In genomic region chr1:18734461-18735368, GRCh38 we compare ENCODE assay signal across 23 cellular contexts.
DNase-seq lines count a peak whose midpoint lies in the region; ATAC-seq, FAIRE-seq and TF ChIP-seq lines count a peak whose summit lies in the region.
"Had no signal": no experiment of that assay in that cellular context is flagged by ENCODE, and none has a peak within 500 bp of the region (broad histone marks: within the 10 kb centered on the region; RNA-seq: fewer than 3 reads in every experiment).

No MANE protein-coding gene starts in this region.

- H3K36me3 Mint-ChIP-seq in neural crest cell (ENCODE audit: low read depth), result no peaks in the 10 kb centered on the region
- H3K36me3 Mint-ChIP-seq: CD8-positive, alpha-beta T cell had no signal

- no peak for ATAC-seq in K562
- no peak for ATAC-seq in GM21526 (IDR thresholded peaks at IDR 0.05; ENCODE audit: low FRiP score, unreplicated experiment)
- ATAC-seq: CD8-positive, alpha-beta T cell had no signal

- H3K27ac Mint-ChIP-seq in neural crest cell (ENCODE audit: unreplicated experiment), result peak overlapping the region; percentile 90
- H3K27ac Mint-ChIP-seq: CD8-positive, alpha-beta T cell had no signal

- H3K4me3 ChIP-seq in H7 (ENCODE audit: insufficient read depth, low read depth, low read length) (no peak overlapping the region), K562 (no peak overlapping the region), spleen (no peak overlapping the region), vagina (no peak overlapping the region)
- H3K4me3 ChIP-seq: MG63 had no signal

- TF ChIP-seq EP300 in K562 (IDR thresholded peaks at IDR 0.05; ENCODE audit: low read length), result no peak

- WGBS in K562 (ENCODE audit: insufficient coverage, low coverage, missing lambda C conversion rate), result 1% methylated on average over 8 of the region's 8 CpGs
- WGBS in spleen, 5 donors, result 56 to 68% (median 61%) methylated on average over 8 of the region's 8 CpGs

- peaks cover 26% of the 10 kb centered on the region for H4K20me1 ChIP-seq in K562 (replicated peaks; ENCODE audit: control insufficient read depth, insufficient read depth, low read length)

- no peak for TF ChIP-seq RAD21 in K562 (CRISPR knock-in tag; conservative IDR thresholded peaks at IDR 0.05 in 1 of 2, IDR thresholded peaks at IDR 0.05 in 1 of 2)

- H3K4me1 Mint-ChIP-seq in neural crest cell, result peaks cover 37% of the 10 kb centered on the region

- intact Hi-C loops in K562 (cut with micrococcal nuclease), result no loop called here
- intact Hi-C loops in spleen (cut with DNase I; ENCODE audit: low total_unique reads), result no loop called here
- intact Hi-C loops in vagina (cut with DNase I), result no loop called here

- H3K4me3 Mint-ChIP-seq in neural crest cell, result no peak overlapping the region
- H3K4me3 Mint-ChIP-seq: CD8-positive, alpha-beta T cell had no signal

- H3K9ac ChIP-seq in K562 (ENCODE audit: insufficient read depth in 1 of 2, low read depth in 2 of 2, low read length in 2 of 2), result peak overlapping the region in 1 of 2 experiments; percentile 6; a peak in 1 of 4 replicates
- H3K9ac ChIP-seq: SK-N-SH had no signal

- H3K27ac ChIP-seq in K562 (ENCODE audit: extremely low read depth, low read depth, low read length) (no peak overlapping the region), spleen (no peak overlapping the region), vagina (no peak overlapping the region)
- H3K27ac ChIP-seq: RWPE1 had no signal

- H3K9me3 ChIP-seq in K562 (replicated peaks; ENCODE audit: control insufficient read depth, insufficient read depth, low read depth, low read length), result no peaks in the 10 kb centered on the region
- no peaks in the 10 kb centered on the region for H3K9me3 ChIP-seq in spleen
- no peaks in the 10 kb centered on the region for H3K9me3 ChIP-seq in vagina
- H3K9me3 ChIP-seq: Caco-2, MG63, SK-N-SH had no signal

- in situ Hi-C loops in K562 (cut with MboI), result no loop called here

- H3K9me1 ChIP-seq in K562 (ENCODE audit: control insufficient read depth, insufficient read depth, low read length), result peaks cover 3% of the 10 kb centered on the region

- FAIRE-seq in K562 (lab: Jason Lieb, UNC) (no peak), HTR-8/SVneo (lab: Jason Lieb, UNC) (no peak)
- FAIRE-seq: GM12891, H54 had no signal

- TF ChIP-seq POLR2A in K562 (conservative IDR thresholded peaks at IDR 0.05) (no peak), spleen (IDR thresholded peaks at IDR 0.05) (no peak), vagina (IDR thresholded peaks at IDR 0.05) (no peak)

- no peaks in the 10 kb centered on the region for H3K4me1 ChIP-seq in K562 (replicated peaks in 1 of 2; ENCODE audit: control insufficient read depth in 2 of 2, insufficient read depth in 2 of 2, low read length in 2 of 2)
- H3K4me1 ChIP-seq in spleen, result no peaks in the 10 kb centered on the region
- H3K4me1 ChIP-seq in vagina, result no peaks in the 10 kb centered on the region
- H3K4me1 ChIP-seq: Caco-2 had no signal

- no peaks in the 10 kb centered on the region for H3K79me2 ChIP-seq in K562 (ENCODE audit: control insufficient read depth, insufficient read depth, low read length)

- no peak overlapping the region for H2AFZ ChIP-seq in K562 (ENCODE audit: low read depth, low read length)

- CTCF ChIA-PET in K562 (lab: Yijun Ruan, JAX; ENCODE audit: low intra/inter-chr PET ratio), result no interaction called here

- POLR2A ChIA-PET in K562 (lab: Yijun Ruan, JAX), result interaction anchor here (1.2 kb wide), 1 partner anchor 51 kb away, joined by 3 read pairs; no protein-coding TSS in a partner anchor

- H3K36me3 ChIP-seq in H7 (replicated peaks; ENCODE audit: control insufficient read depth, insufficient read depth, low read length), result no peaks in the 10 kb centered on the region
- no peaks in the 10 kb centered on the region for H3K36me3 ChIP-seq in K562 (ENCODE audit: control insufficient read depth, insufficient read depth, low read length)
- no peaks in the 10 kb centered on the region for H3K36me3 ChIP-seq in spleen
- no peaks in the 10 kb centered on the region for H3K36me3 ChIP-seq in vagina
- H3K36me3 ChIP-seq: MG63 had no signal

- no peaks in the 10 kb centered on the region for H3K9me3 Mint-ChIP-seq in neural crest cell
- H3K9me3 Mint-ChIP-seq: CD8-positive, alpha-beta T cell had no signal

- H3K27me3 Mint-ChIP-seq in neural crest cell (ENCODE audit: low read depth), result peaks cover 7% of the 10 kb centered on the region

- no TSS peak for BruUV-seq in K562 (replicated peaks; lab: Mats Ljungman, UMichigan)

- no peak overlapping the region for H3K4me2 ChIP-seq in K562 (ENCODE audit: insufficient read depth, low read length)
- H3K4me2 ChIP-seq: SK-N-SH had no signal

- DNase-seq in H7 (peak; percentile 19), K562 (ENCODE audit: extremely low read depth in 1 of 4, low spot score in 3 of 4) (no peak), neural crest cell (ENCODE audit: low read depth, low spot score) (no peak), spleen (peak; percentile 20), HTR-8/SVneo (ENCODE audit: insufficient read length, low spot score) (no peak), vagina (ENCODE audit: extremely low spot score in 2 of 2) (no peak)
- DNase-seq: C1 segment of cervical spinal cord; Caco-2; CD8-positive, alpha-beta T cell; DMS79 treated with DMSO at 0.1 percent for 48 hours; GF-D8; KG1; MG63; NCI-H2029 treated with DMSO at 0.1 percent for 48 hours; NCI-H446 treated with DMSO at 0.1 percent for 48 hours; NCI-H526 treated with DMSO at 0.1 percent for 48 hours; SHP77 treated with DMSO at 0.1 percent for 48 hours; SK-N-SH; SW 1271 had no signal

- H3K27me3 ChIP-seq in H7 (ENCODE audit: control insufficient read depth, insufficient read depth, low read length), result 0 out of 2 replicates have a peak, but pooled peaks cover 2% of the 10 kb centered on the region
- peaks cover 45 to 83% of the 10 kb centered on the region in 2 experiments for H3K27me3 ChIP-seq in K562 (ENCODE audit: control insufficient read depth in 2 of 2, insufficient read depth in 2 of 2, low read length in 2 of 2)
- H3K27me3 ChIP-seq in spleen (replicated peaks in 1 of 7), result peaks cover 0 to 87% (median 10%) of the 10 kb centered on the region in 7 donors
- H3K27me3 ChIP-seq in vagina, result no peaks in the 10 kb centered on the region
- H3K27me3 ChIP-seq: MG63 had no signal

- TF ChIP-seq CTCF in K562 (IDR thresholded peaks at IDR 0.05 in 2 of 3, conservative IDR thresholded peaks at IDR 0.05 in 1 of 3; ENCODE audit: insufficient read depth in 2 of 3, low read depth in 1 of 3, low read length in 3 of 3) (no peak), neural crest cell (conservative IDR thresholded peaks at IDR 0.05) (no peak), spleen (IDR thresholded peaks at IDR 0.05 in 8 of 11, conservative IDR thresholded peaks at IDR 0.05 in 3 of 11) (no peak), vagina (IDR thresholded peaks at IDR 0.05) (no peak)

TF ChIP-seq in K562, 482 proteins besides CTCF, POLR2A, EP300 and RAD21:
- TF ChIP-seq THAP7 (CRISPR knock-in tag; IDR thresholded peaks at IDR 0.05) (no peak), ZBTB34 (CRISPR knock-in tag; IDR thresholded peaks at IDR 0.05) (no peak), EGR1 (conservative IDR thresholded peaks at IDR 0.05) (no peak), ZNF24 (IDR thresholded peaks at IDR 0.05) (peak; percentile 50; the same call in 1 of the 2 replicates), MTA3 (IDR thresholded peaks at IDR 0.05; ENCODE audit: borderline replicate concordance) (no peak), ARID2 (IDR thresholded peaks at IDR 0.05) (no peak), TCF7L2 (IDR thresholded peaks at IDR 0.05; ENCODE audit: low read depth, low read length) (no peak), ZNF780A (CRISPR knock-in tag; IDR thresholded peaks at IDR 0.05) (no peak)
- TF ChIP-seq, protein P1, sequence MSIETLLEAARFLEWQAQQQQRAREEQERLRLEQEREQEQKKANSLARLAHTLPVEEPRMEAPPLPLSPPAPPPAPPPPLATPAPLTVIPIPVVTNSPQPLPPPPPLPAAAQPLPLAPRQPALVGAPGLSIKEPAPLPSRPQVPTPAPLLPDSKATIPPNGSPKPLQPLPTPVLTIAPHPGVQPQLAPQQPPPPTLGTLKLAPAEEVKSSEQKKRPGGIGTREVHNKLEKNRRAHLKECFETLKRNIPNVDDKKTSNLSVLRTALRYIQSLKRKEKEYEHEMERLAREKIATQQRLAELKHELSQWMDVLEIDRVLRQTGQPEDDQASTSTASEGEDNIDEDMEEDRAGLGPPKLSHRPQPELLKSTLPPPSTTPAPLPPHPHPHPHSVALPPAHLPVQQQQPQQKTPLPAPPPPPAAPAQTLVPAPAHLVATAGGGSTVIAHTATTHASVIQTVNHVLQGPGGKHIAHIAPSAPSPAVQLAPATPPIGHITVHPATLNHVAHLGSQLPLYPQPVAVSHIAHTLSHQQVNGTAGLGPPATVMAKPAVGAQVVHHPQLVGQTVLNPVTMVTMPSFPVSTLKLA (conservative IDR thresholded peaks at IDR 0.05), result no peak

Comparison
In these comparisons a context has a peak if more than half of its experiments do, and no peak if none do; other contexts are left out.
1. DNase-seq: peak in H7 (single experiment) and spleen (single experiment); none in K562 (0 of 4), neural crest cell (single experiment), HTR-8/SVneo (single experiment) and vagina (0 of 2).